Comparison of ENCODE assay signal across 8 cellular contexts in genomic region chr14:90758028-90758889, GRCh38. TPM values are rescaled to one million over a fixed set of nuclear protein-coding genes. Genes with fewer than 3 reads are reported as not detected.
DNase-seq lines count a peak whose midpoint lies in the region; ATAC-seq and TF ChIP-seq lines count a peak whose summit lies in the region.

No MANE protein-coding gene starts in this region.

- BruUV-seq in PC-9 (replicated peaks; lab: Mats Ljungman, UMichigan) = no TSS peak

- H3F3A ChIP-seq in PC-9 (ENCODE audit: insufficient read depth, low read depth) = no peaks in the 10 kb centered on the region

- DNase-seq in DMS79 treated with DMSO at 0.1 percent for 48 hours (lab: John Stamatoyannopoulos, UW) (peak; percentile 93), KBM-7 (peak; percentile 87), PC-9 (peak; percentile 67 to 78), activated T-helper 1 cell treated with Interleukin-2 at 50 U/mL for 16 hours (ENCODE audit: low read depth) (peak; percentile 96), fibroblast of lung (ENCODE audit: low read depth in 2 of 2) (peak; percentile 78 to 89), natural killer cell (peak; percentile 93)
- peak; percentile 88 to 96 (median 94) for DNase-seq in stimulated activated naive CD4-positive, alpha-beta T cell (lab: John Stamatoyannopoulos, UW)

- peak; percentile 70 for TF ChIP-seq CTCF in PC-9 (conservative IDR thresholded peaks at IDR 0.05)
- TF ChIP-seq CTCF in fibroblast of lung (conservative IDR thresholded peaks at IDR 0.05 in 1 of 2, IDR thresholded peaks at IDR 0.05 in 1 of 2; ENCODE audit: low read depth in 1 of 2, low read length in 2 of 2) = peak; percentile 69 to 79
- TF ChIP-seq CTCF in natural killer cell (IDR thresholded peaks at IDR 0.05) = peak; percentile 89

- H3K9me2 ChIP-seq in PC-9 (ENCODE audit: insufficient read depth) = no peaks in the 10 kb centered on the region

- no peak overlapping the region for H3K27ac ChIP-seq in PC-9
- peak overlapping the region; percentile 80 for H3K27ac ChIP-seq in fibroblast of lung (ENCODE audit: insufficient read depth, low read length)

- H3K4me1 Mint-ChIP-seq in natural killer cell = peaks cover 6 to 12% of the 10 kb centered on the region in 2 donors

- peaks cover 4 to 5% of the 10 kb centered on the region in 2 donors for H3K9me3 Mint-ChIP-seq in natural killer cell

- no peaks in the 10 kb centered on the region for H3K27me3 ChIP-seq in PC-9 (ENCODE audit: insufficient read depth, low read depth)
- H3K27me3 ChIP-seq in fibroblast of lung (ENCODE audit: control insufficient read depth, insufficient read depth, low read length) = no peaks in the 10 kb centered on the region

- H3K4me3 Mint-ChIP-seq in natural killer cell = peak overlapping the region; percentile 87

- peak overlapping the region; percentile 67 to 78 for H3K27ac Mint-ChIP-seq in natural killer cell

- H3K79me2 ChIP-seq in PC-9 (ENCODE audit: low read depth) (no peaks in the 10 kb centered on the region), fibroblast of lung (ENCODE audit: control insufficient read depth, insufficient read depth, low read length) (no peaks in the 10 kb centered on the region)

- H3K9me3 ChIP-seq in PC-9 (ENCODE audit: insufficient read depth, low read depth) (no peaks in the 10 kb centered on the region), fibroblast of lung (ENCODE audit: control insufficient read depth, insufficient read depth, low read depth, low read length) (no peaks in the 10 kb centered on the region)

- H3K4me1 ChIP-seq in PC-9 (replicated peaks; ENCODE audit: insufficient read depth) (no peaks in the 10 kb centered on the region), fibroblast of lung (ENCODE audit: control insufficient read depth, extremely low read depth, insufficient read depth, low read length) (peaks cover 7% of the 10 kb centered on the region)

- peak overlapping the region; percentile 64 for H3K9ac ChIP-seq in fibroblast of lung (ENCODE audit: insufficient read depth, low read length)

- peak overlapping the region; percentile 85 for H3K4me2 ChIP-seq in PC-9
- peak overlapping the region; percentile 90 for H3K4me2 ChIP-seq in fibroblast of lung (ENCODE audit: extremely low read depth, insufficient read depth, low read length)

- in situ Hi-C loops in KBM-7 (cut with MboI; ENCODE audit: low pct_unique_long_range_greater_than_20kb, low sequenced_read_pairs) = no loop called here

- CTCF ChIA-PET in PC-9 (lab: Charles Lee) = interaction anchor here (0.5 kb wide), 2 partner anchors 8 to 44 kb away, joined by 3 to 4 read pairs; no protein-coding TSS in a partner anchor

- H3K4me3 ChIP-seq in PC-9 = peak overlapping the region; percentile 53; the same call in 1 of the 2 replicates
- peak overlapping the region; percentile 33 to 79 (median 52) for H3K4me3 ChIP-seq in fibroblast of lung (replicated peaks in 1 of 4; ENCODE audit: control extremely low read depth in 1 of 4, insufficient read depth in 1 of 4, low read depth in 3 of 4, low read length in 4 of 4)

- ATAC-seq in GM21717 (IDR thresholded peaks at IDR 0.05; ENCODE audit: unreplicated experiment) (peak; percentile 78), natural killer cell (peak; percentile 90 to 96 (median 92))

- H3K36me3 ChIP-seq in PC-9 (ENCODE audit: low read depth) = no peaks in the 10 kb centered on the region
- no peaks in the 10 kb centered on the region for H3K36me3 ChIP-seq in fibroblast of lung (ENCODE audit: control insufficient read depth, insufficient read depth, low read length)

- H3K27me3 Mint-ChIP-seq in natural killer cell (ENCODE audit: low read depth in 2 of 2) = peaks cover 5 to 10% of the 10 kb centered on the region in 2 donors

- POLR2A ChIA-PET in PC-9 (lab: Charles Lee; ENCODE audit: unreplicated experiment) = no interaction called here

- intact Hi-C loops in PC-9 (cut with micrococcal nuclease; ENCODE audit: unreplicated experiment) (loop anchor here (1.0 to 10.0 kb wide), 2 partner anchors 785 to 803 kb away; partner anchors contain the start of genes EFCAB11 and TDP1), natural killer cell (cut with micrococcal nuclease) (no loop called here)

- H4K20me1 ChIP-seq in PC-9 (ENCODE audit: insufficient read depth) (no peaks in the 10 kb centered on the region), fibroblast of lung (ENCODE audit: control insufficient read depth, extremely low read depth, insufficient read depth, low read length) (no peaks in the 10 kb centered on the region)

- peak overlapping the region; percentile 99 for H2AFZ ChIP-seq in PC-9
- peak overlapping the region; percentile 58 for H2AFZ ChIP-seq in fibroblast of lung (ENCODE audit: low read length)

- peaks cover 10% of the 10 kb centered on the region for H3K36me3 Mint-ChIP-seq in natural killer cell

RNA-seq across cellular contexts. Expression of gene TTC7B, which starts 58.0 kb away (rescaled TPM):
- total RNA-seq in PC-9 (2021) (6.8 and 8.9 TPM in 2 replicates), fibroblast of lung (10.8 and 18.8 TPM in 2 replicates), natural killer cell (10 to 100 TPM in 1 of 3 donors, 1 to 10 TPM in 2; 1.7 to 17.2 (median 5.9) TPM)
- polyA plus RNA-seq in fibroblast of lung = 37.5 and 38.1 TPM in 2 replicates
- polyA plus RNA-seq in fibroblast of lung (2012) = 27.5 and 28.0 TPM in 2 replicates
- polyA minus RNA-seq in fibroblast of lung (ENCODE audit: low replicate concordance) = 48.4 and 128 TPM in 2 replicates
